8 cellular contexts compared by ENCODE assay signal in the genomic region with DNA sequence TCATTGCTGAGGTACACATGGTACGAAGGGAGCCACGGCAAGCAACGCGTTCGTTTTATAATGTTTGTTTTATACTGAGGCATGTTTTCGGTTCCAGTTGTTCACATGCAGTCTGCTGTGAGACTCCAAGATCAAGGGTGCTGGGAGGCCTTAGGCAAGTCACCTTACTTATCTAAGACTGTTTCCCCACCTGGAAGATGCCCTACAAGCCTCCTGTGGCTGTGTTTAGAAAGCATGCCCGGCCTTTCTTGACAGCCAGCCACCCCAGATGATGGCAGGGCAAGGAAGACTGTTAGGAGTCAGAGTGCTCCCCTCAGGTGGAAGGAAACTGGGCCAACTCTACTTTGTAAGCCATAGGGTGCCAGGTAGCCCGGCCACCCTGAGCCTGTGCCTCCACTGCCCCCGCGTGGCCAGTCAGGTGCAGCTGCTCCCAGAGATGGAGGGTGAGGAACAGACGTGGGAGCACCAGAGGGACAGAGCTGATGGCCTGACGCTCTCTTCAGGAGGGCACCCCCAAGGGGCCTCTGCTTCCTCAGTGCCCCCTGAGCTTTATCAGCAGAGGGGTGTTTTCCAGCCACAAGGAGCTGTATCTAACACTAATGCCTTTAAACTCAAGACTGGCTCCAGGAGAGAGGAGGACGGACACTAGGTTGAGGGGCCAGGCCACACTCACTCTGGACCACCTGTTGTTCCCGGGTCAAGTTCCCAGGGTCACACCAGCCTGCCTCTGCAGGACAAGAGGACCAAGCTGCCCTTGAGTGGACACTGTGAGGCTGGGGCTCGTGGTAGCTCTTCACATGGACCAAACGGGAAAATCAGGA. TPM values are rescaled to one million over a fixed set of nuclear protein-coding genes. Genes with fewer than 3 reads are reported as not detected.
DNase-seq lines count a peak whose midpoint lies in the region; ATAC-seq, FAIRE-seq and TF ChIP-seq lines count a peak whose summit lies in the region.

No MANE protein-coding gene starts in this region.

- no peak overlapping the region for H3K18ac ChIP-seq in H1 (ENCODE audit: extremely low read depth, low read length)

- H2BK5ac ChIP-seq in H1 (ENCODE audit: low read depth, low read length): no peak overlapping the region

- no peaks in the 10 kb centered on the region for H3K9me3 ChIP-seq in H1 (ENCODE audit: insufficient read depth in 2 of 2, low read depth in 1 of 2, low read length in 1 of 2)

- peaks cover 0 to 65% (median 13%) of the 10 kb centered on the region in 3 donors for H3K36me3 Mint-ChIP-seq in naive thymus-derived CD8-positive, alpha-beta T cell

- H3K4me1 Mint-ChIP-seq in naive thymus-derived CD8-positive, alpha-beta T cell: peaks cover 30 to 41% (median 36%) of the 10 kb centered on the region in 4 donors

- H3K9ac ChIP-seq in H1 (replicated peaks in 1 of 4; ENCODE audit: extremely low read depth in 1 of 4, low read depth in 3 of 4, low read length in 3 of 4): no peak overlapping the region; a peak in 1 of 7 replicates

- peak; percentile 96 for TF ChIP-seq RAD21 in H1 (IDR thresholded peaks at IDR 0.05 in 1 of 2, conservative IDR thresholded peaks at IDR 0.05 in 1 of 2; ENCODE audit: low read depth in 2 of 2, low read length in 2 of 2)

- peaks cover 0 to 8% of the 10 kb centered on the region in 2 experiments; a peak in 1 of 4 replicates for H3K79me2 ChIP-seq in H1 (ENCODE audit: control insufficient read depth in 1 of 2, insufficient read depth in 2 of 2, low read length in 2 of 2)

- no peak for FAIRE-seq in H1 (lab: Jason Lieb, UNC)

- no peak overlapping the region for H3K23ac ChIP-seq in H1 (ENCODE audit: insufficient read length)

- peak overlapping the region in 2 of 10 donors; percentile 2 to 14 for H3K4me3 Mint-ChIP-seq in naive thymus-derived CD8-positive, alpha-beta T cell

- H3K4me1 ChIP-seq in H1 (replicated peaks in 1 of 4; ENCODE audit: control insufficient read depth in 3 of 4, insufficient read depth in 4 of 4, low read length in 3 of 4): peaks cover 0 to 2% (median under 1%) of the 10 kb centered on the region in 4 experiments; a peak in 3 of 7 replicates

- peak overlapping the region; percentile 43 to 91 (median 84) for H3K27ac Mint-ChIP-seq in naive thymus-derived CD8-positive, alpha-beta T cell

- H3K56ac ChIP-seq in H1 (replicated peaks; ENCODE audit: insufficient read length, low read depth, low read length): no peak overlapping the region

- no peak overlapping the region for H4K5ac ChIP-seq in H1 (ENCODE audit: insufficient read length, low read depth, low read length)

- no peak overlapping the region for H2BK120ac ChIP-seq in H1 (replicated peaks; ENCODE audit: low read depth, low read length)

- peak; percentile 93 to 99 (median 96) for TF ChIP-seq CTCF in H1 (IDR thresholded peaks at IDR 0.05; ENCODE audit: control extremely low read depth in 1 of 3, insufficient read depth in 1 of 3, low read depth in 1 of 3, low read length in 3 of 3)

- H3K14ac ChIP-seq in H1 (ENCODE audit: insufficient read length): no peak overlapping the region

- CTCF ChIA-PET in H1 (lab: Charles Lee; ENCODE audit: partially characterized antibody): interaction anchor here (0.7 to 99.6 kb wide), 19 partner anchors 9 to 391 kb away, joined by 3 to 2981 read pairs (median 8); a partner anchor contains a TSS

- DNase-seq in SIG-M5 treated with dmso at 0.1 percent for 504 hours (lab: John Stamatoyannopoulos, UW; ENCODE audit: unreplicated experiment) (peak; percentile 57), SIG-M5 (lab: John Stamatoyannopoulos, UW) (no peak), NCI-H69 (lab: John Stamatoyannopoulos, UW) (peak; percentile 57), H1 (ENCODE audit: low read depth in 1 of 2, low spot score in 2 of 2) (peak in 1 of 2 experiments; percentile 82), substantia nigra (lab: John Stamatoyannopoulos, UW) (peak in 30 of 49 donors; percentile 20 to 83 (median 51))
- DNase-seq in activated CD8-positive, alpha-beta memory T cell treated with anti-CD3 and anti-CD28 coated beads for 4 hours (ENCODE audit: low read depth in 2 of 2): peak; percentile 42 to 55
- peak; percentile 60 to 88 (median 72) for DNase-seq in naive thymus-derived CD8-positive, alpha-beta T cell

- H4K91ac ChIP-seq in H1 (replicated peaks; ENCODE audit: insufficient read length, low read length): no peak overlapping the region

- no peak for TF ChIP-seq EP300 in H1 (IDR thresholded peaks at IDR 0.05; ENCODE audit: borderline replicate concordance in 1 of 2, low read depth in 2 of 2, low read length in 2 of 2)

- no peak overlapping the region for H2AK5ac ChIP-seq in H1 (ENCODE audit: low read depth, low read length)

- H3K4ac ChIP-seq in H1 (replicated peaks; ENCODE audit: insufficient read length, low read depth, low read length): no peak overlapping the region

- H3K4me2 ChIP-seq in H1 (ENCODE audit: insufficient read depth in 1 of 2, low read depth in 2 of 2, low read length in 2 of 2): no peak overlapping the region

- no peak overlapping the region for H4K8ac ChIP-seq in H1 (ENCODE audit: extremely low read depth, insufficient read depth, low read length)

- no peak overlapping the region for H3K4me3 ChIP-seq in H1 (ENCODE audit: extremely low read depth in 1 of 4, insufficient read depth in 2 of 4, low read depth in 3 of 4, low read length in 4 of 4)

- H3K9me3 Mint-ChIP-seq in naive thymus-derived CD8-positive, alpha-beta T cell: no peaks in the 10 kb centered on the region

- H3K27me3 Mint-ChIP-seq in naive thymus-derived CD8-positive, alpha-beta T cell: no peaks in the 10 kb centered on the region

- peaks cover 5% of the 10 kb centered on the region; the same call in 1 of the 2 replicates for H3K79me1 ChIP-seq in H1 (ENCODE audit: low read depth, low read length)

- no peak; a peak in 1 of 3 replicates for TF ChIP-seq POLR2A in H1 (IDR thresholded peaks at IDR 0.05; ENCODE audit: control extremely low read depth in 1 of 2, low read depth in 2 of 2, low read length in 2 of 2)

- H3K27ac ChIP-seq in H1 (ENCODE audit: low read depth, low read length) (no peak overlapping the region; the same call in 1 of the 2 replicates), substantia nigra (ENCODE audit: low read depth, low read length, poor library complexity, severe bottlenecking) (no peak overlapping the region)

- peaks cover 4% of the 10 kb centered on the region for H3K23me2 ChIP-seq in H1 (ENCODE audit: low read depth, low read length)

- H3K36me3 ChIP-seq in H1 (ENCODE audit: control insufficient read depth in 2 of 4, insufficient read depth in 4 of 4, low read length in 3 of 4): peaks cover 2 to 40% (median 19%) of the 10 kb centered on the region in 4 experiments; a peak in 6 of 8 replicates

- no peak overlapping the region for H2BK15ac ChIP-seq in H1 (ENCODE audit: low read length)

- POLR2A ChIA-PET in H1 (lab: Charles Lee; ENCODE audit: partially characterized antibody): interaction anchor here (0.9 to 3.8 kb wide), 9 partner anchors 10 to 92 kb away, joined by 3 to 44 read pairs (median 4); a partner anchor contains a TSS
- POLR2A ChIA-PET in naive thymus-derived CD8-positive, alpha-beta T cell (lab: Charles Lee): interaction anchor here (1.1 to 14.1 kb wide), 6 partner anchors 11 to 113 kb away, joined by 8 to 231 read pairs (median 35); a partner anchor contains a TSS

- H2AFZ ChIP-seq in H1 (ENCODE audit: low read length): no peak overlapping the region

- WGBS in H1 (ENCODE audit: extremely low coverage in 1 of 2, insufficient coverage in 1 of 2, insufficient read length in 1 of 2, insufficient replicate concordance in 2 of 2, low coverage in 1 of 2, low lambda C conversion rate in 2 of 2, missing lambda C conversion rate in 1 of 2), 2 experiments: 70% methylated on average over 16 of the region's 16 CpGs; no CpG with 5 or more reads in 1 of the 2 experiments

- ATAC-seq in naive thymus-derived CD8-positive, alpha-beta T cell: peak; percentile 93 to 96
- no peak for ATAC-seq in GM21528 (IDR thresholded peaks at IDR 0.05; ENCODE audit: low FRiP score, unreplicated experiment)

- H3K27me3 ChIP-seq in H1 (replicated peaks in 1 of 4; ENCODE audit: control insufficient read depth in 3 of 4, extremely low read depth in 1 of 4, insufficient read depth in 3 of 4, low read length in 3 of 4): no peaks in the 10 kb centered on the region

- no peak overlapping the region for H2BK12ac ChIP-seq in H1 (ENCODE audit: low read depth, low read length)

- H4K20me1 ChIP-seq in H1 (replicated peaks in 1 of 2; ENCODE audit: control insufficient read depth in 1 of 2, insufficient read depth in 2 of 2, low read length in 2 of 2): peaks cover 7 to 10% of the 10 kb centered on the region in 2 experiments

- no peak overlapping the region for H2BK20ac ChIP-seq in H1 (ENCODE audit: low read length)

RNA-seq across cellular contexts. Expression of a gene that starts 5.4 kb away (rescaled TPM):
- 40.6 and 42.7 TPM in 2 replicates for total RNA-seq in H1 (2021; fragmentation: NEBNext Ultra II Directional; extraction: Animal tissue kit (Norgen Biotek cat#: 25700))
- 32.3 and 42.4 TPM in 2 replicates for polyA plus RNA-seq in H1 (2011; rRNA removed)
- 67.6 TPM for polyA plus RNA-seq in H1 (2011; cell fraction: cytosol; rRNA removed)
- polyA plus RNA-seq in H1 (2011; cell fraction: nucleus; rRNA removed): 198 TPM
- polyA plus RNA-seq in H1 (2012, experiment 1 of 2): 49.1 to 72.7 TPM (median 58.9 TPM) in 4 replicates
- polyA plus RNA-seq in H1 (2012, experiment 2 of 2): 32.4 TPM
- polyA plus RNA-seq in H1 (2013, experiment 1 of 2): 28.5 TPM
- polyA plus RNA-seq in H1 (2013, experiment 2 of 2): 24.6 TPM
- 39.6 and 41.7 TPM in 2 replicates for polyA minus RNA-seq in H1 (2011; rRNA and poly(A)+ RNA removed)
- polyA minus RNA-seq in H1 (2011; cell fraction: cytosol; rRNA and poly(A)+ RNA removed): 18.8 TPM
- polyA minus RNA-seq in H1 (2011; cell fraction: nucleus; rRNA and poly(A)+ RNA removed): 50.9 TPM
- total RNA-seq in naive thymus-derived CD8-positive, alpha-beta T cell: 10 to 100 TPM; 66.5 to 71.5 TPM
- 10 to 100 TPM in 2 of 3 donors, 1 to 10 TPM in 1; 9.8 to 28.3 (median 20.2) TPM for polyA plus RNA-seq in naive thymus-derived CD8-positive, alpha-beta T cell

RNA-seq across cellular contexts. Expression of a gene that starts 22.3 kb away (rescaled TPM):
- total RNA-seq in H1 (2021; fragmentation: NEBNext Ultra II Directional; extraction: Animal tissue kit (Norgen Biotek cat#: 25700)): 91.3 and 92.9 TPM in 2 replicates
- 99.2 and 140 TPM in 2 replicates for polyA plus RNA-seq in H1 (2011; rRNA removed)
- 107 TPM for polyA plus RNA-seq in H1 (2011; cell fraction: cytosol; rRNA removed)
- 85.0 TPM for polyA plus RNA-seq in H1 (2011; cell fraction: nucleus; rRNA removed)
- 74.7 to 102 TPM (median 92.8 TPM) in 4 replicates for polyA plus RNA-seq in H1 (2012, experiment 1 of 2)
- polyA plus RNA-seq in H1 (2012, experiment 2 of 2): 128 TPM
- polyA plus RNA-seq in H1 (2013, experiment 1 of 2): 121 TPM
- 130 TPM for polyA plus RNA-seq in H1 (2013, experiment 2 of 2)
- 57.8 and 78.7 TPM in 2 replicates for polyA minus RNA-seq in H1 (2011; rRNA and poly(A)+ RNA removed)
- 43.7 TPM for polyA minus RNA-seq in H1 (2011; cell fraction: cytosol; rRNA and poly(A)+ RNA removed)
- 26.3 TPM for polyA minus RNA-seq in H1 (2011; cell fraction: nucleus; rRNA and poly(A)+ RNA removed)
- 100 to 1,000 TPM; 158 to 164 TPM for total RNA-seq in naive thymus-derived CD8-positive, alpha-beta T cell
- polyA plus RNA-seq in naive thymus-derived CD8-positive, alpha-beta T cell: 100 to 1,000 TPM; 277 to 351 (median 324) TPM

RNA-seq across cellular contexts. Expression of a gene that starts 33.7 kb away (rescaled TPM):
- total RNA-seq in H1 (2021; fragmentation: NEBNext Ultra II Directional; extraction: Animal tissue kit (Norgen Biotek cat#: 25700)): 5.2 and 5.5 TPM in 2 replicates
- 6.1 and 6.6 TPM in 2 replicates for polyA plus RNA-seq in H1 (2011; rRNA removed)
- polyA plus RNA-seq in H1 (2011; cell fraction: cytosol; rRNA removed): 9.7 TPM
- polyA plus RNA-seq in H1 (2011; cell fraction: nucleus; rRNA removed): 13.3 TPM
- 5.0 to 7.8 TPM (median 6.5 TPM) in 4 replicates for polyA plus RNA-seq in H1 (2012, experiment 1 of 2)
- polyA plus RNA-seq in H1 (2012, experiment 2 of 2): 4.2 TPM
- polyA plus RNA-seq in H1 (2013, experiment 1 of 2): 6.1 TPM
- polyA plus RNA-seq in H1 (2013, experiment 2 of 2): 5.8 TPM
- 4.4 and 12.4 TPM in 2 replicates for polyA minus RNA-seq in H1 (2011; rRNA and poly(A)+ RNA removed)
- 7.9 TPM for polyA minus RNA-seq in H1 (2011; cell fraction: cytosol; rRNA and poly(A)+ RNA removed)
- 2.7 TPM for polyA minus RNA-seq in H1 (2011; cell fraction: nucleus; rRNA and poly(A)+ RNA removed)
- 10 to 100 TPM; 34.0 to 35.9 TPM for total RNA-seq in naive thymus-derived CD8-positive, alpha-beta T cell
- 100 to 1,000 TPM in 1 of 3 donors, 10 to 100 TPM in 2; 55.3 to 108 (median 76.0) TPM for polyA plus RNA-seq in naive thymus-derived CD8-positive, alpha-beta T cell

RNA-seq across cellular contexts. Expression of a gene that starts 58.0 kb away (rescaled TPM):
- total RNA-seq in H1 (2021; fragmentation: NEBNext Ultra II Directional; extraction: Animal tissue kit (Norgen Biotek cat#: 25700)): not detected in 2 replicates
- polyA plus RNA-seq in H1 (2011; rRNA removed): not detected in 2 replicates
- not detected for polyA plus RNA-seq in H1 (2011; cell fraction: cytosol; rRNA removed)
- polyA plus RNA-seq in H1 (2011; cell fraction: nucleus; rRNA removed): not detected
- not detected in 4 replicates for polyA plus RNA-seq in H1 (2012, experiment 1 of 2)
- not detected for polyA plus RNA-seq in H1 (2012, experiment 2 of 2)
- polyA plus RNA-seq in H1 (2013, experiment 1 of 2): not detected
- not detected for polyA plus RNA-seq in H1 (2013, experiment 2 of 2)
- polyA minus RNA-seq in H1 (2011; rRNA and poly(A)+ RNA removed): not detected in 2 replicates
- not detected for polyA minus RNA-seq in H1 (2011; cell fraction: cytosol; rRNA and poly(A)+ RNA removed)
- not detected for polyA minus RNA-seq in H1 (2011; cell fraction: nucleus; rRNA and poly(A)+ RNA removed)
- under 1 TPM in 1 of 2 experiments, not detected in 1; 0.36 TPM for total RNA-seq in naive thymus-derived CD8-positive, alpha-beta T cell
- not detected for polyA plus RNA-seq in naive thymus-derived CD8-positive, alpha-beta T cell
